ENCODE assay signal across 23 cellular contexts in genomic region chr4:126271266-126271665, GRCh38.
DNase-seq lines count a peak whose midpoint lies in the region; ATAC-seq and TF ChIP-seq lines count a peak whose summit lies in the region.
"Had no signal": no experiment of that assay in that cellular context is flagged by ENCODE, and none has a peak within 500 bp of the region (broad histone marks: within the 10 kb centered on the region; RNA-seq: fewer than 3 reads in every experiment).

No MANE protein-coding gene starts in this region.

- peak overlapping the region; percentile 73 for H3K27ac Mint-ChIP-seq in mesothelial cell of epicardium
- H3K27ac Mint-ChIP-seq in activated T-cell treated with anti-CD3 and anti-CD28 coated beads, Interleukin-2, amount 50 U/mL, for 72 hours: no peak overlapping the region
- H3K27ac Mint-ChIP-seq in CD4-positive, alpha-beta T cell: no peak overlapping the region
- H3K27ac Mint-ChIP-seq: CD8-positive, alpha-beta memory T cell; GM23338 had no signal

- no peak for TF ChIP-seq CTCF in choroid plexus epithelial cell (conservative IDR thresholded peaks at IDR 0.05; ENCODE audit: low read depth, low read length)
- no peak for TF ChIP-seq CTCF in mesothelial cell of epicardium (IDR thresholded peaks at IDR 0.05; ENCODE audit: unreplicated experiment)
- no peak for TF ChIP-seq CTCF in transverse colon (IDR thresholded peaks at IDR 0.05)
- no peak for TF ChIP-seq CTCF in CD4-positive, alpha-beta T cell (IDR thresholded peaks at IDR 0.05)

- no peak overlapping the region for H3K4me3 Mint-ChIP-seq in mesothelial cell of epicardium
- no peak overlapping the region for H3K4me3 Mint-ChIP-seq in activated T-cell treated with anti-CD3 and anti-CD28 coated beads, Interleukin-2, amount 50 U/mL, for 72 hours
- no peak overlapping the region for H3K4me3 Mint-ChIP-seq in CD4-positive, alpha-beta T cell
- H3K4me3 Mint-ChIP-seq: CD8-positive, alpha-beta memory T cell; GM23338 had no signal

- 31 to 49% methylated on average over 1 of the region's 1 CpG for whole genome bisulfite sequencing in transverse colon (ENCODE audit: low coverage in 1 of 2), 2 donors

- H3K4me1 Mint-ChIP-seq in mesothelial cell of epicardium: peaks cover 36% of the 10 kb centered on the region
- H3K4me1 Mint-ChIP-seq in activated T-cell treated with anti-CD3 and anti-CD28 coated beads, Interleukin-2, amount 50 U/mL, for 72 hours (ENCODE audit: low read depth): no peaks in the 10 kb centered on the region
- no peaks in the 10 kb centered on the region for H3K4me1 Mint-ChIP-seq in CD4-positive, alpha-beta T cell (ENCODE audit: low read depth)
- H3K4me1 Mint-ChIP-seq: CD8-positive, alpha-beta memory T cell; GM23338 had no signal

- H3K9me3 ChIP-seq in transverse colon: no peaks in the 10 kb centered on the region
- H3K9me3 ChIP-seq in CD4-positive, alpha-beta T cell (ENCODE audit: control insufficient read depth, low read length): no peaks in the 10 kb centered on the region
- H3K9me3 ChIP-seq: HAP-1 had no signal

- no peak overlapping the region for H3K4me3 ChIP-seq in choroid plexus epithelial cell (ENCODE audit: low read depth, low read length)
- no peak overlapping the region for H3K4me3 ChIP-seq in transverse colon
- H3K4me3 ChIP-seq: GM23338, HAP-1 had no signal

- H3K36me3 ChIP-seq in transverse colon: no peaks in the 10 kb centered on the region
- H3K36me3 ChIP-seq: HAP-1 had no signal

- CTCF ChIA-PET in CD4-positive, alpha-beta T cell (lab: Charles Lee): no interaction called here

- TF ChIP-seq POLR2A in transverse colon (IDR thresholded peaks at IDR 0.05): no peak

- intact Hi-C loops in transverse colon (cut with DNase I; ENCODE audit: low total_unique reads): no loop called here
- intact Hi-C loops in CD4-positive, alpha-beta T cell (cut with DNase I, micrococcal nuclease): no loop called here

- peaks cover 4% of the 10 kb centered on the region for H3K9me3 Mint-ChIP-seq in mesothelial cell of epicardium
- peaks cover 5 to 6% of the 10 kb centered on the region in 2 donors for H3K9me3 Mint-ChIP-seq in activated T-cell treated with anti-CD3 and anti-CD28 coated beads, Interleukin-2, amount 50 U/mL, for 72 hours
- H3K9me3 Mint-ChIP-seq in CD4-positive, alpha-beta T cell: peaks cover 10% of the 10 kb centered on the region
- H3K9me3 Mint-ChIP-seq: GM23338 had no signal

- POLR2A ChIA-PET in CD4-positive, alpha-beta T cell (lab: Charles Lee): no interaction called here

- no peak for ATAC-seq in activated T-cell treated with anti-CD3 and anti-CD28 coated beads, Interleukin-2, amount 50 U/mL, for 72 hours (replicated peaks in 1 of 2)
- ATAC-seq in CD4-positive, alpha-beta T cell (ENCODE audit: poor library complexity): no peak
- ATAC-seq: GM23338, Panc1, SK-N-SH treated with all-trans-retinoic acid at 6 μM for 48 hours had no signal

- DNase-seq in NCI-H510A treated with DMSO at 0.1 percent for 48 hours (lab: John Stamatoyannopoulos, UW) (peak; percentile 21), NCI-H510A (lab: John Stamatoyannopoulos, UW) (no peak), choroid plexus epithelial cell (ENCODE audit: low read depth) (peak; percentile 21), mesothelial cell of epicardium (ENCODE audit: low spot score in 2 of 2, unreplicated experiment in 2 of 2) (no peak), transverse colon (no peak), GDM1 (lab: John Stamatoyannopoulos, UW) (no peak)
- no peak for DNase-seq in activated T-cell treated with anti-CD3 and anti-CD28 coated beads, Interleukin-2, amount 50 U/mL, for 72 hours
- no peak for DNase-seq in CD4-positive, alpha-beta T cell
- DNase-seq: ACHN; C1 segment of cervical spinal cord; CD8-positive, alpha-beta memory T cell; KBM-7; NCI-H1105 treated with DMSO at 0.1 percent for 48 hours; NCI-H2029 treated with DMSO at 0.1 percent for 48 hours; NCI-H226; NCI-H524 treated with DMSO at 0.1 percent for 48 hours; NCI-H82; SIG-M5 had no signal

- in situ Hi-C loops in transverse colon (cut with MboI; ENCODE audit: low pct_ligation_motif_present in 1 of 4, low pct_unique_long_range_greater_than_20kb in 1 of 4, low sequenced_read_pairs in 3 of 4): no loop called here

- H3K4me1 ChIP-seq in transverse colon: no peaks in the 10 kb centered on the region

- H3K27me3 Mint-ChIP-seq in mesothelial cell of epicardium (ENCODE audit: low read depth): no peaks in the 10 kb centered on the region
- no peaks in the 10 kb centered on the region for H3K27me3 Mint-ChIP-seq in activated T-cell treated with anti-CD3 and anti-CD28 coated beads, Interleukin-2, amount 50 U/mL, for 72 hours (ENCODE audit: low read depth)
- H3K27me3 Mint-ChIP-seq in CD4-positive, alpha-beta T cell: no peaks in the 10 kb centered on the region
- H3K27me3 Mint-ChIP-seq: CD8-positive, alpha-beta memory T cell had no signal

- H3K27me3 ChIP-seq in transverse colon: no peaks in the 10 kb centered on the region
- no peaks in the 10 kb centered on the region for H3K27me3 ChIP-seq in CD4-positive, alpha-beta T cell (ENCODE audit: control insufficient read depth, insufficient read depth, low read length)

- H3K36me3 Mint-ChIP-seq in mesothelial cell of epicardium: no peaks in the 10 kb centered on the region
- H3K36me3 Mint-ChIP-seq in activated T-cell treated with anti-CD3 and anti-CD28 coated beads, Interleukin-2, amount 50 U/mL, for 72 hours (ENCODE audit: insufficient read depth in 2 of 2): no peaks in the 10 kb centered on the region
- no peaks in the 10 kb centered on the region for H3K36me3 Mint-ChIP-seq in CD4-positive, alpha-beta T cell (ENCODE audit: low read depth)
- H3K36me3 Mint-ChIP-seq: CD8-positive, alpha-beta memory T cell had no signal

- H3K27ac ChIP-seq in transverse colon: no peak overlapping the region
- H3K27ac ChIP-seq in CD4-positive, alpha-beta T cell (ENCODE audit: low read depth, low read length): no peak overlapping the region
- H3K27ac ChIP-seq: 22Rv1 had no signal

- TF ChIP-seq EP300 in transverse colon (IDR thresholded peaks at IDR 0.05; ENCODE audit: low read depth): no peak

Comparison
In these comparisons a context has a peak if more than half of its experiments do, and no peak if none do; other contexts are left out.
1. DNase-seq: peak in NCI-H510A treated with DMSO at 0.1 percent for 48 hours (single experiment) and choroid plexus epithelial cell (single experiment); none in NCI-H510A (single experiment), mesothelial cell of epicardium (0 of 2), transverse colon (single experiment), activated T-cell treated with anti-CD3 and anti-CD28 coated beads, Interleukin-2, amount 50 U/mL, for 72 hours (0 of 2), GDM1 (single experiment) and CD4-positive, alpha-beta T cell (0 of 10).